In the genomic region with DNA sequence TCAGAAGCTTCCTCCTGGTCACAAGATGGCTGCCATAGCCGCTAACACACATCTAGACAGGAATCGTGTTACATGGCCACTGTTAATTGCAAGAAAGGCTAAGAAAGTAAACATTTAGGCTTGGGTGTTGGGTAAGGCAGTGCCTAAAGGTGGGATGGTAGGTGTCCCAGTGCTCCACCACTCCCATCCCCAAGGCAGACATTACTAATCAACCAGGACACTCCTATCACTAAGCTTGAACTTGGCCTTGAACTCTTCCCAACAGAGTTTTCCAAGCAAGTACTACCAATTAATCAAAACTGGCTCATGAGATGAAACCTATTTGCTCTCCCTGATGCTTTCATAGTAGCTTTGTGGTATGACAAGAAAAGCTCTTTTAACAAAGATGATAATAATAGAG, we compare ENCODE assay signal across 23 cellular contexts. TPM values are rescaled to one million over a fixed set of nuclear protein-coding genes. Genes with fewer than 3 reads are reported as not detected.
DNase-seq lines count a peak whose midpoint lies in the region; ATAC-seq, FAIRE-seq and TF ChIP-seq lines count a peak whose summit lies in the region.
"Had no signal": no experiment of that assay in that cellular context is flagged by ENCODE, and none has a peak within 500 bp of the region (broad histone marks: within the 10 kb centered on the region; RNA-seq: fewer than 3 reads in every experiment).

No MANE protein-coding gene starts in this region.

- no peak for TF ChIP-seq EP300 in H1 (IDR thresholded peaks at IDR 0.05; ENCODE audit: borderline replicate concordance in 1 of 2, low read depth in 2 of 2, low read length in 2 of 2)

- no peak for TF ChIP-seq RAD21 in H1 (IDR thresholded peaks at IDR 0.05 in 1 of 2, conservative IDR thresholded peaks at IDR 0.05 in 1 of 2; ENCODE audit: low read depth in 2 of 2, low read length in 2 of 2)

- H3K27me3 ChIP-seq in Caco-2 (replicated peaks; ENCODE audit: control insufficient read depth, insufficient read depth, low read length) = no peaks in the 10 kb centered on the region
- no peaks in the 10 kb centered on the region for H3K27me3 ChIP-seq in Karpas-422 (ENCODE audit: low read length)
- H3K27me3 ChIP-seq in H1 (replicated peaks in 1 of 4; ENCODE audit: control insufficient read depth in 3 of 4, extremely low read depth in 1 of 4, insufficient read depth in 3 of 4, low read length in 3 of 4) = no peaks in the 10 kb centered on the region
- no peaks in the 10 kb centered on the region for H3K27me3 ChIP-seq in rectal smooth muscle tissue (ENCODE audit: control insufficient read depth, insufficient read depth, low read length)

- H3K9me3 ChIP-seq in Caco-2 (no peaks in the 10 kb centered on the region), Karpas-422 (ENCODE audit: low read length) (no peaks in the 10 kb centered on the region), H1 (ENCODE audit: insufficient read depth in 2 of 2, low read depth in 1 of 2, low read length in 1 of 2) (peaks cover 0 to 2% of the 10 kb centered on the region in 2 experiments; a peak in 1 of 4 replicates)
- H3K9me3 ChIP-seq: A549 had no signal

- H2BK5ac ChIP-seq in H1 (ENCODE audit: low read depth, low read length) = no peak overlapping the region

- peaks cover 6% of the 10 kb centered on the region for H3K36me3 Mint-ChIP-seq in Caco-2 (ENCODE audit: insufficient read depth, unreplicated experiment)
- H3K36me3 Mint-ChIP-seq: CD4-positive, alpha-beta memory T cell had no signal

- TF ChIP-seq CTCF in Caco-2 (IDR thresholded peaks at IDR 0.05; ENCODE audit: insufficient read depth in 1 of 2, low read depth in 1 of 2, low read length in 1 of 2, severe bottlenecking in 1 of 2, unreplicated experiment in 1 of 2) (no peak), H1 (IDR thresholded peaks at IDR 0.05; ENCODE audit: control extremely low read depth in 1 of 3, insufficient read depth in 1 of 3, low read depth in 1 of 3, low read length in 3 of 3) (no peak)

- CTCF ChIA-PET in Caco-2 (lab: Charles Lee) (interaction anchor here (2.4 kb wide), 1 partner anchor 24 kb away, joined by 7 read pairs; no protein-coding TSS in a partner anchor), H1 (lab: Charles Lee; ENCODE audit: partially characterized antibody) (interaction anchor here (0.6 to 1.9 kb wide), 7 partner anchors 9 to 181 kb away, joined by 3 to 6 read pairs (median 3); no protein-coding TSS in a partner anchor)

- no peak overlapping the region for H2AK5ac ChIP-seq in H1 (ENCODE audit: low read depth, low read length)

- no peak overlapping the region for H3K4ac ChIP-seq in H1 (replicated peaks; ENCODE audit: insufficient read length, low read depth, low read length)

- no peaks in the 10 kb centered on the region for H3K23me2 ChIP-seq in H1 (ENCODE audit: low read depth, low read length)

- H2BK120ac ChIP-seq in H1 (replicated peaks; ENCODE audit: low read depth, low read length) = no peak overlapping the region

- H3K9ac ChIP-seq in Karpas-422 (ENCODE audit: low read length) (no peak overlapping the region), H1 (replicated peaks in 1 of 4; ENCODE audit: extremely low read depth in 1 of 4, low read depth in 3 of 4, low read length in 3 of 4) (no peak overlapping the region), rectal smooth muscle tissue (ENCODE audit: low read length) (no peak overlapping the region)

- H3K27ac ChIP-seq in Karpas-422 (ENCODE audit: low read length) (no peak overlapping the region), H1 (ENCODE audit: low read depth, low read length) (no peak overlapping the region), rectal smooth muscle tissue (ENCODE audit: low read depth, low read length) (peak overlapping the region; percentile 59)
- H3K27ac ChIP-seq: 22Rv1, A549, C4-2B had no signal

- FAIRE-seq in H1 (lab: Jason Lieb, UNC) = no peak
- FAIRE-seq: A549, GM12891, HepG2 had no signal

- H2AFZ ChIP-seq in Karpas-422 (ENCODE audit: low read length) (peak overlapping the region; percentile 60; the same call in 1 of the 2 replicates), H1 (ENCODE audit: low read length) (peak overlapping the region; percentile 78; the same call in 1 of the 2 replicates)

- no peak for TF ChIP-seq POLR2A in H1 (IDR thresholded peaks at IDR 0.05; ENCODE audit: control extremely low read depth in 1 of 2, low read depth in 2 of 2, low read length in 2 of 2)

- no peaks in the 10 kb centered on the region; the same call in 1 of the 2 replicates for H3K36me3 ChIP-seq in Caco-2 (ENCODE audit: control insufficient read depth, insufficient read depth, low read length)
- no peaks in the 10 kb centered on the region for H3K36me3 ChIP-seq in Karpas-422 (ENCODE audit: insufficient read depth, low read length)
- no peaks in the 10 kb centered on the region for H3K36me3 ChIP-seq in H1 (ENCODE audit: control insufficient read depth in 2 of 4, insufficient read depth in 4 of 4, low read length in 3 of 4)
- H3K36me3 ChIP-seq in rectal smooth muscle tissue (ENCODE audit: control insufficient read depth, insufficient read depth, low read length) = no peaks in the 10 kb centered on the region

- no peak overlapping the region for H3K4me3 Mint-ChIP-seq in Caco-2 (ENCODE audit: unreplicated experiment)
- H3K4me3 Mint-ChIP-seq: CD4-positive, alpha-beta memory T cell; H9; IgD-negative memory B cell had no signal

- H2BK12ac ChIP-seq in H1 (ENCODE audit: low read depth, low read length) = no peak overlapping the region

- H3K14ac ChIP-seq in H1 (ENCODE audit: insufficient read length) = no peak overlapping the region

- H4K8ac ChIP-seq in H1 (ENCODE audit: extremely low read depth, insufficient read depth, low read length) = no peak overlapping the region

- H4K5ac ChIP-seq in H1 (ENCODE audit: insufficient read length, low read depth, low read length) = no peak overlapping the region

- no peak overlapping the region for H3K4me3 ChIP-seq in Caco-2 (ENCODE audit: low read depth, low read length)
- no peak overlapping the region for H3K4me3 ChIP-seq in Karpas-422 (ENCODE audit: low read length)
- no peak overlapping the region for H3K4me3 ChIP-seq in H1 (ENCODE audit: extremely low read depth in 1 of 4, insufficient read depth in 2 of 4, low read depth in 3 of 4, low read length in 4 of 4)
- H3K4me3 ChIP-seq in rectal smooth muscle tissue (ENCODE audit: low read length) = no peak overlapping the region
- H3K4me3 ChIP-seq: A549 had no signal

- no peak overlapping the region for H2BK20ac ChIP-seq in H1 (ENCODE audit: low read length)

- no peak for DNase-seq in Caco-2
- DNase-seq in Karpas-422 = no peak
- DNase-seq in H1 (ENCODE audit: low read depth in 1 of 2, low spot score in 2 of 2) = peak in 1 of 2 experiments; percentile 13
- no peak for DNase-seq in SK-N-DZ (ENCODE audit: low spot score)
- no peak for DNase-seq in NCI-H82 treated with DMSO at 0.1 percent for 48 hours (lab: John Stamatoyannopoulos, UW; ENCODE audit: unreplicated experiment)
- DNase-seq in cerebellar cortex (ENCODE audit: low spot score) = no peak
- DNase-seq: AML-193; Calu3; CD4-positive, alpha-beta memory T cell; DMS79 treated with DMSO at 0.1 percent for 48 hours; EL; GOT3; H9; KG1 had no signal

- H3K23ac ChIP-seq in H1 (ENCODE audit: insufficient read length) = no peak overlapping the region

- no peak overlapping the region for H4K91ac ChIP-seq in H1 (replicated peaks; ENCODE audit: insufficient read length, low read length)

- H4K20me1 ChIP-seq in Karpas-422 (ENCODE audit: insufficient read depth, low read depth, low read length) = no peaks in the 10 kb centered on the region
- no peaks in the 10 kb centered on the region for H4K20me1 ChIP-seq in H1 (replicated peaks in 1 of 2; ENCODE audit: control insufficient read depth in 1 of 2, insufficient read depth in 2 of 2, low read length in 2 of 2)

- no peak overlapping the region for H3K18ac ChIP-seq in H1 (ENCODE audit: extremely low read depth, low read length)

- no peaks in the 10 kb centered on the region for H3K79me1 ChIP-seq in H1 (ENCODE audit: low read depth, low read length)

- no peaks in the 10 kb centered on the region for H3K9me2 ChIP-seq in Karpas-422 (replicated peaks; ENCODE audit: insufficient read depth, low read length)

- ATAC-seq in GM21390 (IDR thresholded peaks at IDR 0.05; ENCODE audit: unreplicated experiment) = no peak
- ATAC-seq: A549, HepG2 had no signal

- H3K4me1 ChIP-seq in Caco-2 (peaks cover 66% of the 10 kb centered on the region), Karpas-422 (ENCODE audit: low read length) (peaks cover 5% of the 10 kb centered on the region; the same call in 1 of the 2 replicates), H1 (replicated peaks in 1 of 4; ENCODE audit: control insufficient read depth in 3 of 4, insufficient read depth in 4 of 4, low read length in 3 of 4) (no peaks in the 10 kb centered on the region), rectal smooth muscle tissue (ENCODE audit: control insufficient read depth, insufficient read depth, low read length) (peaks cover 25% of the 10 kb centered on the region)
- H3K4me1 ChIP-seq: A549 had no signal

- H3K27me3 Mint-ChIP-seq in Caco-2 (ENCODE audit: insufficient read depth, unreplicated experiment) = no peaks in the 10 kb centered on the region

- WGBS in H1 (ENCODE audit: extremely low coverage in 1 of 2, insufficient coverage in 1 of 2, insufficient read length in 1 of 2, insufficient replicate concordance in 2 of 2, low coverage in 1 of 2, low lambda C conversion rate in 2 of 2, missing lambda C conversion rate in 1 of 2), 2 experiments = 86% methylated on average over 2 of the region's 2 CpGs; no CpG with 5 or more reads in 1 of the 2 experiments

- BruUV-seq in Caco-2 (replicated peaks; lab: Mats Ljungman, UMichigan) = no TSS peak

- peak overlapping the region; percentile 90 for H3K27ac Mint-ChIP-seq in Caco-2 (ENCODE audit: unreplicated experiment)
- H3K27ac Mint-ChIP-seq: CD4-positive, alpha-beta memory T cell; H9; IgD-negative memory B cell had no signal

- peaks cover 51% of the 10 kb centered on the region for H3K4me1 Mint-ChIP-seq in Caco-2 (ENCODE audit: low read depth, unreplicated experiment)
- H3K4me1 Mint-ChIP-seq: CD4-positive, alpha-beta memory T cell; H9 had no signal

- POLR2A ChIA-PET in Caco-2 (lab: Charles Lee) = no interaction called here
- POLR2A ChIA-PET in H1 (lab: Charles Lee; ENCODE audit: partially characterized antibody) = no interaction called here

- no peak overlapping the region for H3K56ac ChIP-seq in H1 (replicated peaks; ENCODE audit: insufficient read length, low read depth, low read length)

- peaks cover 9% of the 10 kb centered on the region for H3K9me3 Mint-ChIP-seq in Caco-2 (ENCODE audit: unreplicated experiment)
- H3K9me3 Mint-ChIP-seq: H9 had no signal

- H3K4me2 ChIP-seq in Karpas-422 (ENCODE audit: low read depth, low read length, poor library complexity, severe bottlenecking) (no peak overlapping the region), H1 (ENCODE audit: insufficient read depth in 1 of 2, low read depth in 2 of 2, low read length in 2 of 2) (no peak overlapping the region)
- H3K4me2 ChIP-seq: A549 had no signal

- H3K79me2 ChIP-seq in Karpas-422 (ENCODE audit: low read length) (no peaks in the 10 kb centered on the region), H1 (ENCODE audit: control insufficient read depth in 1 of 2, insufficient read depth in 2 of 2, low read length in 2 of 2) (no peaks in the 10 kb centered on the region)

- no peak overlapping the region for H2BK15ac ChIP-seq in H1 (ENCODE audit: low read length)

- intact Hi-C loops in Caco-2 (cut with micrococcal nuclease; ENCODE audit: unreplicated experiment) = no loop called here

RNA-seq across cellular contexts. Expression of a gene that starts 37.9 kb away (rescaled TPM):
- total RNA-seq in Caco-2 (2022) = 3.2 and 3.7 TPM in 2 replicates
- total RNA-seq in Karpas-422 (2014; rRNA removed; shearing (Covaris generic); ENCODE audit: low replicate concordance) = not detected in 2 replicates
- total RNA-seq in H1 (2021; fragmentation: NEBNext Ultra II Directional; extraction: Animal tissue kit (Norgen Biotek cat#: 25700)) = 1.1 TPM in 2 replicates
- polyA plus RNA-seq in H1 (2011; rRNA removed) = 0.46 and 0.57 TPM in 2 replicates
- polyA plus RNA-seq in H1 (2011; cell fraction: cytosol; rRNA removed) = 0.54 TPM
- polyA plus RNA-seq in H1 (2011; cell fraction: nucleus; rRNA removed) = 0.94 TPM
- 0.52 to 0.72 TPM (median 0.66 TPM) in 4 replicates for polyA plus RNA-seq in H1 (2012, experiment 1 of 2)
- 0.16 TPM for polyA plus RNA-seq in H1 (2012, experiment 2 of 2)
- 0.43 TPM for polyA plus RNA-seq in H1 (2013, experiment 1 of 2)
- 0.50 TPM for polyA plus RNA-seq in H1 (2013, experiment 2 of 2)
- polyA minus RNA-seq in H1 (2011; rRNA and poly(A)+ RNA removed) = 0.29 and 0.32 TPM in 2 replicates
- 0.73 TPM for polyA minus RNA-seq in H1 (2011; cell fraction: cytosol; rRNA and poly(A)+ RNA removed)
- 1.7 TPM for polyA minus RNA-seq in H1 (2011; cell fraction: nucleus; rRNA and poly(A)+ RNA removed)
- polyA plus RNA-seq in SK-N-DZ (2014; cell fraction: cytosol; rRNA removed) = 3.3 and 5.9 TPM in 2 replicates
- 2.4 and 4.2 TPM in 2 replicates for polyA plus RNA-seq in SK-N-DZ (2014; cell fraction: nucleus; rRNA removed)
- total RNA-seq: CD4-positive, alpha-beta memory T cell; G401 had no signal
- polyA plus RNA-seq: CD4-positive, alpha-beta memory T cell; IgD-negative memory B cell had no signal
